In the genomic region with DNA sequence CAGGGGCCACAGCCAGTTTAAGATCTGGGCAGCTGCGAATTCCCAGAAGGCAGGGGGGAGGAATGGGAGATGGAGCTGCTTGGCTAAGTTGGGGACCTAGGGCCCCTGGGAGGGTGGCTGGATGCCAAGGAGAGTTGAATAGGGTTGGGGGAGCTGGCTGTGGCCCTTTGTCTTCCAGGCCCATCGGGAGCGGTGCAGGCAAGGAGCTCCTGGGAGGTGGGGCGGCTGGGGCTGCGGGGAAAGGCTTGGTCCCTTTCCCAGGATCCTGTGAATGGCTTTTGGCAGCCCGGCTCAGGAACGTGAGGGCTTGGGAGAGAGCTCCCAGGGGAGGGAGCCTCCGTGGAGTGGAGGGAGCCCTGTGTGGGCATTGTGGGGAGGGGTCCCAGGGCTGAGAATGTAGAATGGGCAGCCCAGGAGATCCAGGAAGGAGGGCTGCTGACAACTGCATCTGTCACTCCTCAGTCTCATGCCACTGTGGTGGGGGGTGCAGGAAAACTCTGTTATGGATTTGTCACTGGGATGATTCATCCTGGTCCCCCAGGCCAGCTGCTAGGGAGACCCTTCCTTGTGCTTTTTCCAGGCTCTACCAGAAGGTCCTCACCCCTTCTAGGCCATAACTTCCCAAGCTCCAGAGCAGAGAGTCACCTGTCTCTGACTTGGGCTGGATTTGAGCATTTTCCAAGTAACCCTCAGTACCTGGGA, we compare ENCODE assay signal across 9 cellular contexts. TPM values are rescaled to one million over a fixed set of nuclear protein-coding genes. Genes with fewer than 3 reads are reported as not detected.
DNase-seq lines count a peak whose midpoint lies in the region; ATAC-seq, FAIRE-seq and TF ChIP-seq lines count a peak whose summit lies in the region.
"Had no signal": no experiment of that assay in that cellular context is flagged by ENCODE, and none has a peak within 500 bp of the region (broad histone marks: within the 10 kb centered on the region; RNA-seq: fewer than 3 reads in every experiment).

No MANE protein-coding gene starts in this region.

- POLR2A ChIA-PET in H1 (lab: Charles Lee; ENCODE audit: partially characterized antibody) = interaction anchor here (0.6 to 1.9 kb wide), 10 partner anchors 8 to 97 kb away, joined by 3 to 11 read pairs (median 4); a partner anchor contains a TSS

- ATAC-seq in natural killer cell treated with Interleukin-12 subunit alpha and Interleukin-12 subunit beta and Interleukin-15 and Interleukin-18, amount 100 ng/mL, for 72 hours = no peak
- no peak for ATAC-seq in GM18868 (IDR thresholded peaks at IDR 0.05; ENCODE audit: unreplicated experiment)
- ATAC-seq in HG02970 (IDR thresholded peaks at IDR 0.05; ENCODE audit: low FRiP score, unreplicated experiment) = no peak

- peak overlapping the region; percentile 74 to 84 for H3K4me2 ChIP-seq in H1 (ENCODE audit: insufficient read depth in 1 of 2, low read depth in 2 of 2, low read length in 2 of 2)

- H3K27ac Mint-ChIP-seq in natural killer cell treated with Interleukin-12 subunit alpha and Interleukin-12 subunit beta and Interleukin-15 and Interleukin-18, amount 100 ng/mL, for 72 hours = no peak overlapping the region

- peaks cover 10 to 20% of the 10 kb centered on the region in 2 experiments for H4K20me1 ChIP-seq in H1 (replicated peaks in 1 of 2; ENCODE audit: control insufficient read depth in 1 of 2, insufficient read depth in 2 of 2, low read length in 2 of 2)

- no peak overlapping the region for H3K27ac ChIP-seq in H1 (ENCODE audit: low read depth, low read length)

- peaks cover 8% of the 10 kb centered on the region for H3K23me2 ChIP-seq in H1 (ENCODE audit: low read depth, low read length)

- H3K27me3 Mint-ChIP-seq in natural killer cell treated with Interleukin-12 subunit alpha and Interleukin-12 subunit beta and Interleukin-15 and Interleukin-18, amount 100 ng/mL, for 72 hours = peaks cover 0 to 7% of the 10 kb centered on the region in 2 donors

- H2BK120ac ChIP-seq in H1 (replicated peaks; ENCODE audit: low read depth, low read length) = no peak overlapping the region

- no peak overlapping the region for H2BK5ac ChIP-seq in H1 (ENCODE audit: low read depth, low read length)

- no peak overlapping the region for H3K4ac ChIP-seq in H1 (replicated peaks; ENCODE audit: insufficient read length, low read depth, low read length)

- H3K36me3 ChIP-seq in H1 (ENCODE audit: control insufficient read depth in 2 of 4, insufficient read depth in 4 of 4, low read length in 3 of 4) = peaks cover 6 to 17% (median 15%) of the 10 kb centered on the region in 4 experiments; a peak in 6 of 8 replicates

- peak overlapping the region in 1 of 4 experiments; percentile 11; a peak in 2 of 7 replicates for H3K9ac ChIP-seq in H1 (replicated peaks in 1 of 4; ENCODE audit: extremely low read depth in 1 of 4, low read depth in 3 of 4, low read length in 3 of 4)

- peaks cover 0 to 4% of the 10 kb centered on the region in 2 donors for H3K4me1 Mint-ChIP-seq in natural killer cell treated with Interleukin-12 subunit alpha and Interleukin-12 subunit beta and Interleukin-15 and Interleukin-18, amount 100 ng/mL, for 72 hours (ENCODE audit: low read depth in 2 of 2)

- H3K9me3 Mint-ChIP-seq in natural killer cell treated with Interleukin-12 subunit alpha and Interleukin-12 subunit beta and Interleukin-15 and Interleukin-18, amount 100 ng/mL, for 72 hours = no peaks in the 10 kb centered on the region

- H3K36me3 Mint-ChIP-seq in natural killer cell treated with Interleukin-12 subunit alpha and Interleukin-12 subunit beta and Interleukin-15 and Interleukin-18, amount 100 ng/mL, for 72 hours = no peaks in the 10 kb centered on the region

- H3K18ac ChIP-seq in H1 (ENCODE audit: extremely low read depth, low read length) = no peak overlapping the region; the same call in 1 of the 2 replicates

- TF ChIP-seq EP300 in H1 (IDR thresholded peaks at IDR 0.05; ENCODE audit: borderline replicate concordance in 1 of 2, low read depth in 2 of 2, low read length in 2 of 2) = no peak

- FAIRE-seq in H1 (lab: Jason Lieb, UNC) = no peak

- no peak overlapping the region for H2BK20ac ChIP-seq in H1 (ENCODE audit: low read length)

- H3K4me3 Mint-ChIP-seq in natural killer cell treated with Interleukin-12 subunit alpha and Interleukin-12 subunit beta and Interleukin-15 and Interleukin-18, amount 100 ng/mL, for 72 hours = peak overlapping the region; percentile 65

- H3K4me1 ChIP-seq in H1 (replicated peaks in 1 of 4; ENCODE audit: control insufficient read depth in 3 of 4, insufficient read depth in 4 of 4, low read length in 3 of 4) = peaks cover 0 to 26% (median 16%) of the 10 kb centered on the region in 4 experiments; a peak in 5 of 7 replicates

- H3K9me3 ChIP-seq in H1 (ENCODE audit: insufficient read depth in 2 of 2, low read depth in 1 of 2, low read length in 1 of 2) = no peaks in the 10 kb centered on the region

- no peak overlapping the region for H4K5ac ChIP-seq in H1 (ENCODE audit: insufficient read length, low read depth, low read length)

- no peaks in the 10 kb centered on the region for H3K79me2 ChIP-seq in H1 (ENCODE audit: control insufficient read depth in 1 of 2, insufficient read depth in 2 of 2, low read length in 2 of 2)

- H3K4me3 ChIP-seq in AG09309 (ENCODE audit: control insufficient read depth, low read depth, low read length) (peak overlapping the region; percentile 55), H1 (ENCODE audit: extremely low read depth in 1 of 4, insufficient read depth in 2 of 4, low read depth in 3 of 4, low read length in 4 of 4) (peak overlapping the region; percentile 50 to 66 (median 59); a peak in 7 of 8 replicates)

- H3K14ac ChIP-seq in H1 (ENCODE audit: insufficient read length) = no peak overlapping the region

- no peak overlapping the region for H4K91ac ChIP-seq in H1 (replicated peaks; ENCODE audit: insufficient read length, low read length)

- H3K23ac ChIP-seq in H1 (ENCODE audit: insufficient read length) = no peak overlapping the region

- 44% methylated on average over 7 of the region's 8 CpGs; no CpG with 5 or more reads in 1 of the 2 experiments for WGBS in H1 (ENCODE audit: extremely low coverage in 1 of 2, insufficient coverage in 1 of 2, insufficient read length in 1 of 2, insufficient replicate concordance in 2 of 2, low coverage in 1 of 2, low lambda C conversion rate in 2 of 2, missing lambda C conversion rate in 1 of 2), 2 experiments

- TF ChIP-seq RAD21 in H1 (IDR thresholded peaks at IDR 0.05 in 1 of 2, conservative IDR thresholded peaks at IDR 0.05 in 1 of 2; ENCODE audit: low read depth in 2 of 2, low read length in 2 of 2) = no peak

- H3K79me1 ChIP-seq in H1 (ENCODE audit: low read depth, low read length) = peaks cover 2% of the 10 kb centered on the region

- TF ChIP-seq CTCF in AG09309 (IDR thresholded peaks at IDR 0.05; ENCODE audit: control insufficient read depth, insufficient read depth, low read depth, low read length, missing control alignments) (no peak), H1 (IDR thresholded peaks at IDR 0.05; ENCODE audit: control extremely low read depth in 1 of 3, insufficient read depth in 1 of 3, low read depth in 1 of 3, low read length in 3 of 3) (no peak)

- H4K8ac ChIP-seq in H1 (ENCODE audit: extremely low read depth, insufficient read depth, low read length) = no peak overlapping the region

- H3K27me3 ChIP-seq in H1 (replicated peaks in 1 of 4; ENCODE audit: control insufficient read depth in 3 of 4, extremely low read depth in 1 of 4, insufficient read depth in 3 of 4, low read length in 3 of 4) = peaks cover 0 to 5% (median 2%) of the 10 kb centered on the region in 4 experiments; a peak in 1 of 7 replicates

- no peak overlapping the region for H2AK5ac ChIP-seq in H1 (ENCODE audit: low read depth, low read length)

- H2BK12ac ChIP-seq in H1 (ENCODE audit: low read depth, low read length) = no peak overlapping the region

- no peak overlapping the region for H3K56ac ChIP-seq in H1 (replicated peaks; ENCODE audit: insufficient read length, low read depth, low read length)

- no peak for DNase-seq in AG09309 (ENCODE audit: low read depth)
- peak; percentile 31 for DNase-seq in NCI-H1092 treated with DMSO at 0.1 percent for 48 hours (lab: John Stamatoyannopoulos, UW)
- no peak for DNase-seq in H1 (ENCODE audit: low read depth in 1 of 2, low spot score in 2 of 2)
- no peak for DNase-seq in natural killer cell treated with Interleukin-12 subunit alpha and Interleukin-12 subunit beta and Interleukin-15 and Interleukin-18, amount 100 ng/mL, for 72 hours (ENCODE audit: low spot score)
- DNase-seq in NCI-H345 (lab: John Stamatoyannopoulos, UW) = no peak
- DNase-seq in SW480 (ENCODE audit: low spot score) = no peak

- no peak overlapping the region for H2AFZ ChIP-seq in H1 (ENCODE audit: low read length)

- TF ChIP-seq POLR2A in H1 (IDR thresholded peaks at IDR 0.05; ENCODE audit: control extremely low read depth in 1 of 2, low read depth in 2 of 2, low read length in 2 of 2) = no peak

- no peak overlapping the region for H2BK15ac ChIP-seq in H1 (ENCODE audit: low read length)

- CTCF ChIA-PET in H1 (lab: Charles Lee; ENCODE audit: partially characterized antibody) = interaction anchor here (0.6 to 1.8 kb wide), 5 partner anchors 8 to 617 kb away, joined by 3 to 10 read pairs (median 4); no protein-coding TSS in a partner anchor

RNA-seq across cellular contexts. Expression of a gene that starts 6.0 kb away (rescaled TPM):
- 1.1 TPM in 1 of 2 replicates, not detected in the other for total RNA-seq in H1 (2021; fragmentation: NEBNext Ultra II Directional; extraction: Animal tissue kit (Norgen Biotek cat#: 25700))
- 0.32 and 1.3 TPM in 2 replicates for polyA plus RNA-seq in H1 (2011; rRNA removed)
- polyA plus RNA-seq in H1 (2011; cell fraction: cytosol; rRNA removed) = not detected
- 1.7 TPM for polyA plus RNA-seq in H1 (2011; cell fraction: nucleus; rRNA removed)
- 0.41 to 0.69 TPM (median 0.44 TPM) in 3 of 4 replicates, not detected in the other for polyA plus RNA-seq in H1 (2012, experiment 1 of 2)
- 0.55 TPM for polyA plus RNA-seq in H1 (2012, experiment 2 of 2)
- polyA plus RNA-seq in H1 (2013, experiment 1 of 2) = 0.24 TPM
- 0.28 TPM for polyA plus RNA-seq in H1 (2013, experiment 2 of 2)
- 0.71 and 1.2 TPM in 2 replicates for polyA minus RNA-seq in H1 (2011; rRNA and poly(A)+ RNA removed)
- polyA minus RNA-seq in H1 (2011; cell fraction: cytosol; rRNA and poly(A)+ RNA removed) = not detected
- polyA minus RNA-seq in H1 (2011; cell fraction: nucleus; rRNA and poly(A)+ RNA removed) = 5.4 TPM
- total RNA-seq in natural killer cell treated with Interleukin-12 subunit alpha and Interleukin-12 subunit beta and Interleukin-15 and Interleukin-18, amount 100 ng/mL, for 72 hours = 1 to 10 TPM; 4.2 to 4.9 TPM

RNA-seq across cellular contexts. Expression of a gene that starts 15.6 kb away (rescaled TPM):
- total RNA-seq in H1 (2021; fragmentation: NEBNext Ultra II Directional; extraction: Animal tissue kit (Norgen Biotek cat#: 25700)) = 40.1 and 41.7 TPM in 2 replicates
- 32.4 and 62.2 TPM in 2 replicates for polyA plus RNA-seq in H1 (2011; rRNA removed)
- 34.1 TPM for polyA plus RNA-seq in H1 (2011; cell fraction: cytosol; rRNA removed)
- polyA plus RNA-seq in H1 (2011; cell fraction: nucleus; rRNA removed) = 60.7 TPM
- 22.2 to 33.3 TPM (median 31.5 TPM) in 4 replicates for polyA plus RNA-seq in H1 (2012, experiment 1 of 2)
- 33.0 TPM for polyA plus RNA-seq in H1 (2012, experiment 2 of 2)
- polyA plus RNA-seq in H1 (2013, experiment 1 of 2) = 21.4 TPM
- polyA plus RNA-seq in H1 (2013, experiment 2 of 2) = 18.9 TPM
- polyA minus RNA-seq in H1 (2011; rRNA and poly(A)+ RNA removed) = 15.4 and 21.4 TPM in 2 replicates
- 35.9 TPM for polyA minus RNA-seq in H1 (2011; cell fraction: cytosol; rRNA and poly(A)+ RNA removed)
- 19.7 TPM for polyA minus RNA-seq in H1 (2011; cell fraction: nucleus; rRNA and poly(A)+ RNA removed)
- total RNA-seq in natural killer cell treated with Interleukin-12 subunit alpha and Interleukin-12 subunit beta and Interleukin-15 and Interleukin-18, amount 100 ng/mL, for 72 hours = 1 to 10 TPM; 2.0 to 3.4 TPM

RNA-seq across cellular contexts. Expression of a gene that starts 16.6 kb away (rescaled TPM):
- total RNA-seq in H1 (2021; fragmentation: NEBNext Ultra II Directional; extraction: Animal tissue kit (Norgen Biotek cat#: 25700)) = 29.2 and 29.4 TPM in 2 replicates
- polyA plus RNA-seq in H1 (2011; rRNA removed) = 36.0 and 47.2 TPM in 2 replicates
- 46.3 TPM for polyA plus RNA-seq in H1 (2011; cell fraction: cytosol; rRNA removed)
- polyA plus RNA-seq in H1 (2011; cell fraction: nucleus; rRNA removed) = 68.9 TPM
- 20.7 to 30.4 TPM (median 29.2 TPM) in 4 replicates for polyA plus RNA-seq in H1 (2012, experiment 1 of 2)
- 39.5 TPM for polyA plus RNA-seq in H1 (2012, experiment 2 of 2)
- 19.5 TPM for polyA plus RNA-seq in H1 (2013, experiment 1 of 2)
- 16.5 TPM for polyA plus RNA-seq in H1 (2013, experiment 2 of 2)
- polyA minus RNA-seq in H1 (2011; rRNA and poly(A)+ RNA removed) = 12.2 and 12.5 TPM in 2 replicates
- 22.0 TPM for polyA minus RNA-seq in H1 (2011; cell fraction: cytosol; rRNA and poly(A)+ RNA removed)
- polyA minus RNA-seq in H1 (2011; cell fraction: nucleus; rRNA and poly(A)+ RNA removed) = 28.4 TPM
- 10 to 100 TPM; 55.3 to 62.8 TPM for total RNA-seq in natural killer cell treated with Interleukin-12 subunit alpha and Interleukin-12 subunit beta and Interleukin-15 and Interleukin-18, amount 100 ng/mL, for 72 hours

RNA-seq across cellular contexts. Expression of a gene that starts 21.4 kb away (rescaled TPM):
- total RNA-seq in H1 (2021; fragmentation: NEBNext Ultra II Directional; extraction: Animal tissue kit (Norgen Biotek cat#: 25700)) = 108 and 111 TPM in 2 replicates
- 137 and 234 TPM in 2 replicates for polyA plus RNA-seq in H1 (2011; rRNA removed)
- polyA plus RNA-seq in H1 (2011; cell fraction: cytosol; rRNA removed) = 102 TPM
- 281 TPM for polyA plus RNA-seq in H1 (2011; cell fraction: nucleus; rRNA removed)
- polyA plus RNA-seq in H1 (2012, experiment 1 of 2) = 84.9 to 132 TPM (median 122 TPM) in 4 replicates
- 163 TPM for polyA plus RNA-seq in H1 (2012, experiment 2 of 2)
- polyA plus RNA-seq in H1 (2013, experiment 1 of 2) = 207 TPM
- 217 TPM for polyA plus RNA-seq in H1 (2013, experiment 2 of 2)
- polyA minus RNA-seq in H1 (2011; rRNA and poly(A)+ RNA removed) = 42.7 and 52.0 TPM in 2 replicates
- 50.4 TPM for polyA minus RNA-seq in H1 (2011; cell fraction: cytosol; rRNA and poly(A)+ RNA removed)
- polyA minus RNA-seq in H1 (2011; cell fraction: nucleus; rRNA and poly(A)+ RNA removed) = 42.7 TPM
- total RNA-seq in natural killer cell treated with Interleukin-12 subunit alpha and Interleukin-12 subunit beta and Interleukin-15 and Interleukin-18, amount 100 ng/mL, for 72 hours = 1 to 10 TPM in 1 of 2 donors, not detected in 1; 2.0 TPM
- total RNA-seq: HT1080 had no signal

RNA-seq across cellular contexts. Expression of a gene that starts 53.8 kb away (rescaled TPM):
- total RNA-seq in H1 (2021; fragmentation: NEBNext Ultra II Directional; extraction: Animal tissue kit (Norgen Biotek cat#: 25700)) = 9.4 and 10.9 TPM in 2 replicates
- 8.0 and 11.8 TPM in 2 replicates for polyA plus RNA-seq in H1 (2011; rRNA removed)
- 10.0 TPM for polyA plus RNA-seq in H1 (2011; cell fraction: cytosol; rRNA removed)
- 19.9 TPM for polyA plus RNA-seq in H1 (2011; cell fraction: nucleus; rRNA removed)
- polyA plus RNA-seq in H1 (2012, experiment 1 of 2) = 5.0 to 9.9 TPM (median 8.3 TPM) in 4 replicates
- 7.8 TPM for polyA plus RNA-seq in H1 (2012, experiment 2 of 2)
- polyA plus RNA-seq in H1 (2013, experiment 1 of 2) = 5.3 TPM
- polyA plus RNA-seq in H1 (2013, experiment 2 of 2) = 4.6 TPM
- 18.3 and 20.7 TPM in 2 replicates for polyA minus RNA-seq in H1 (2011; rRNA and poly(A)+ RNA removed)
- 10.3 TPM for polyA minus RNA-seq in H1 (2011; cell fraction: cytosol; rRNA and poly(A)+ RNA removed)
- polyA minus RNA-seq in H1 (2011; cell fraction: nucleus; rRNA and poly(A)+ RNA removed) = 17.2 TPM
- total RNA-seq in natural killer cell treated with Interleukin-12 subunit alpha and Interleukin-12 subunit beta and Interleukin-15 and Interleukin-18, amount 100 ng/mL, for 72 hours = 10 to 100 TPM; 22.8 to 28.5 TPM
